ENCODE assay signal across 8 cellular contexts in the genomic region with DNA sequence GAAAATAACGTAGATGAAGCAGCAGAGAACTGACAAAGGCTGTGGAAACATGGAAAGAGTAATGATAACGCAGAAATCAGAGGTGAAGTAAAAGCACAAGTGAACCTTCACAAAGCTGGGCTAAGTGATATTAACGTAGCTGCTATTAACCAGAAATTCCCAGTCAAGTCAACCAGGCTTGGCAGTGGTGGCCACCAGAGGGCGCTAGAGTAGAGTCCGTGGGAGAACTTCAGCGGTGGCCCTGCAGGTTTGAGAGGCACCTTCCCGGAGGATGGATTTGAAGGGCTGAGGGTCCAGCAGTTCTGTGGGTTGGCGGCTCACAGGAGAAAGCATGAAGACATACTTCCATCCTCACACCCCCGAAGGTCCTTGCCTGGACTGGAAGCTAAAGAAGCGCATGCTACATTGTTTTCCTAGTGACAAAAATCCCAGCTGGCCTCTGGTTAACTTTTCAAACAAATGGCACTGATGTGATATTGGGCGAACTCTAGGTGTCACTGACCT.
DNase-seq lines count a peak whose midpoint lies in the region; ATAC-seq, FAIRE-seq and TF ChIP-seq lines count a peak whose summit lies in the region.

No MANE protein-coding gene starts in this region.

- H3K4me1 ChIP-seq in Caco-2: peaks cover 34% of the 10 kb centered on the region
- peaks cover 51% of the 10 kb centered on the region for H3K4me1 ChIP-seq in HepG2 (ENCODE audit: insufficient read depth, low read length)

- intact Hi-C loops in Caco-2 (cut with micrococcal nuclease; ENCODE audit: unreplicated experiment): loop anchor here (1.0 to 5.0 kb wide), 7 partner anchors 42 to 253 kb away; no protein-coding TSS in a partner anchor
- intact Hi-C loops in HepG2 (cut with micrococcal nuclease; ENCODE audit: unreplicated experiment): loop anchor here (1.0 to 5.0 kb wide), 3 partner anchors 58 to 253 kb away; no protein-coding TSS in a partner anchor

- ATAC-seq in HG03139 (IDR thresholded peaks at IDR 0.05; ENCODE audit: unreplicated experiment) (peak; percentile 51), HepG2 (peak; percentile 90), GM19328 (IDR thresholded peaks at IDR 0.05; ENCODE audit: unreplicated experiment) (no peak)

- no peaks in the 10 kb centered on the region for H3K9me3 ChIP-seq in Caco-2
- H3K9me3 ChIP-seq in HepG2 (ENCODE audit: low read length): no peaks in the 10 kb centered on the region

- no peak for TF ChIP-seq POLR2A in HepG2 (IDR thresholded peaks at IDR 0.05; ENCODE audit: insufficient read depth in 1 of 2, low read depth in 2 of 2, low read length in 2 of 2)

- H3K27ac Mint-ChIP-seq in Caco-2 (ENCODE audit: unreplicated experiment): peak overlapping the region; percentile 63

- in situ Hi-C loops in HepG2 (cut with HindIII; ENCODE audit: extremely low pct_ligation_motif_present, low pct_unique_long_range_greater_than_20kb): loop anchor here (5.0 to 10.0 kb wide), 2 partner anchors 102 to 254 kb away; no protein-coding TSS in a partner anchor

- no peaks in the 10 kb centered on the region for H3K79me2 ChIP-seq in HepG2 (ENCODE audit: insufficient read depth, low read length)

- peak overlapping the region; percentile 60 for H3K4me2 ChIP-seq in HepG2 (ENCODE audit: low read depth, low read length)

- H3K9ac ChIP-seq in HepG2 (ENCODE audit: insufficient read depth, low read depth, low read length): 0 out of 2 replicates have a peak overlapping the region, but pooled peaks have one; percentile 27

- H3K4me3 ChIP-seq in Caco-2 (ENCODE audit: low read depth, low read length) (no peak overlapping the region), coronary artery (no peak overlapping the region), HepG2 (replicated peaks in 1 of 3; ENCODE audit: insufficient read depth in 1 of 3, low read depth in 2 of 3, low read length in 3 of 3) (peak overlapping the region in 1 of 3 experiments; percentile 30; a peak in 2 of 6 replicates)

- peaks cover 48% of the 10 kb centered on the region for H3K4me1 Mint-ChIP-seq in Caco-2 (ENCODE audit: low read depth, unreplicated experiment)

- TF ChIP-seq CTCF in Caco-2 (IDR thresholded peaks at IDR 0.05; ENCODE audit: insufficient read depth in 1 of 2, low read depth in 1 of 2, low read length in 1 of 2, severe bottlenecking in 1 of 2, unreplicated experiment in 1 of 2): peak; percentile 92 to 97
- TF ChIP-seq CTCF in coronary artery (IDR thresholded peaks at IDR 0.05): peak; percentile 84
- TF ChIP-seq CTCF in HepG2 (CRISPR knock-in tag; IDR thresholded peaks at IDR 0.05): peak; percentile 95

- H3K36me3 ChIP-seq in Caco-2 (ENCODE audit: control insufficient read depth, insufficient read depth, low read length): no peaks in the 10 kb centered on the region
- H3K36me3 ChIP-seq in HepG2 (replicated peaks in 1 of 2; ENCODE audit: control insufficient read depth in 1 of 2, insufficient read depth in 2 of 2, low read length in 2 of 2): no peaks in the 10 kb centered on the region

- H3K27ac ChIP-seq in coronary artery (peak overlapping the region; percentile 92), HepG2 (ENCODE audit: extremely low read length, insufficient read depth, low read length) (no peak overlapping the region)

- H4K20me1 ChIP-seq in HepG2 (ENCODE audit: insufficient read depth, low read length): no peaks in the 10 kb centered on the region

- H3K27me3 Mint-ChIP-seq in Caco-2 (ENCODE audit: insufficient read depth, unreplicated experiment): no peaks in the 10 kb centered on the region

- no peak for TF ChIP-seq EP300 in HepG2 (IDR thresholded peaks at IDR 0.05; ENCODE audit: low read depth in 2 of 2, low read length in 2 of 2)
- no peak for TF ChIP-seq EP300 in HepG2 (CRISPR knock-in tag; IDR thresholded peaks at IDR 0.05; ENCODE audit: borderline replicate concordance)

- H3K9me3 Mint-ChIP-seq in Caco-2 (ENCODE audit: unreplicated experiment): no peaks in the 10 kb centered on the region

- POLR2A ChIA-PET in Caco-2 (lab: Charles Lee) (interaction anchor here (1.3 kb wide), 1 partner anchor 254 kb away, joined by 3 read pairs; no protein-coding TSS in a partner anchor), HepG2 (lab: Yijun Ruan, JAX) (interaction anchor here (0.6 to 5.9 kb wide), 12 partner anchors 58 to 253 kb away, joined by 3 to 48 read pairs (median 7); a partner anchor contains a TSS)

- H2AFZ ChIP-seq in HepG2 (ENCODE audit: low read length): peak overlapping the region; percentile 57

- 6% methylated on average over 11 of the region's 11 CpGs for WGBS in HepG2 (ENCODE audit: low lambda C conversion rate)

- TF ChIP-seq RAD21 in HepG2 (CRISPR knock-in tag; IDR thresholded peaks at IDR 0.05): peak; percentile 92

- no TSS peak for BruUV-seq in Caco-2 (replicated peaks; lab: Mats Ljungman, UMichigan)
- BruUV-seq in HepG2 (replicated peaks; lab: Mats Ljungman, UMichigan): no TSS peak

- no peaks in the 10 kb centered on the region for H3K36me3 Mint-ChIP-seq in Caco-2 (ENCODE audit: insufficient read depth, unreplicated experiment)

- peak; percentile 87 to 92 for DNase-seq in Caco-2
- DNase-seq in NCI-H524 treated with DMSO at 0.1 percent for 48 hours (lab: John Stamatoyannopoulos, UW): peak; percentile 7
- peak; percentile 91 for DNase-seq in activated CD4-positive, alpha-beta T cell treated with anti-CD3 and anti-CD28 coated beads, Interleukin-2, amount 50 U/mL, for 1 hour
- DNase-seq in coronary artery (ENCODE audit: low spot score): peak; percentile 91
- peak; percentile 71 for DNase-seq in HepG2 (ENCODE audit: low spot score)
- DNase-seq in stimulated activated CD4-positive, alpha-beta T cell treated with anti-CD3 and anti-CD28 coated beads, Interleukin-1b, Interleukin-23, amount 100 ng/mL, for 48 hours: peak; percentile 86

- CTCF ChIA-PET in Caco-2 (lab: Charles Lee) (interaction anchor here (0.6 to 3.3 kb wide), 24 partner anchors 39 to 268 kb away, joined by 3 to 38 read pairs (median 4); a partner anchor contains a TSS), HepG2 (lab: Yijun Ruan, JAX; ENCODE audit: low intra/inter-chr PET ratio, low total read pairs) (interaction anchor here (0.9 to 3.6 kb wide), 4 partner anchors 59 to 256 kb away, joined by 4 to 70 read pairs (median 9); no protein-coding TSS in a partner anchor)

- no peak overlapping the region for H3K4me3 Mint-ChIP-seq in Caco-2 (ENCODE audit: unreplicated experiment)

- H3K27me3 ChIP-seq in Caco-2 (replicated peaks; ENCODE audit: control insufficient read depth, insufficient read depth, low read length) (no peaks in the 10 kb centered on the region), HepG2 (ENCODE audit: control insufficient read depth in 1 of 2, insufficient read depth in 2 of 2, low read length in 2 of 2) (no peaks in the 10 kb centered on the region)

- peak; percentile 85 for FAIRE-seq in HepG2 (lab: Jason Lieb, UNC)

TF ChIP-seq in HepG2, 621 proteins besides CTCF, POLR2A, EP300 and RAD21 (continues in another document):
- no peak; the same call in 1 of the 2 replicates for TF ChIP-seq ZNF564 (CRISPR knock-in tag; IDR thresholded peaks at IDR 0.05)
- TF ChIP-seq, protein P1, sequence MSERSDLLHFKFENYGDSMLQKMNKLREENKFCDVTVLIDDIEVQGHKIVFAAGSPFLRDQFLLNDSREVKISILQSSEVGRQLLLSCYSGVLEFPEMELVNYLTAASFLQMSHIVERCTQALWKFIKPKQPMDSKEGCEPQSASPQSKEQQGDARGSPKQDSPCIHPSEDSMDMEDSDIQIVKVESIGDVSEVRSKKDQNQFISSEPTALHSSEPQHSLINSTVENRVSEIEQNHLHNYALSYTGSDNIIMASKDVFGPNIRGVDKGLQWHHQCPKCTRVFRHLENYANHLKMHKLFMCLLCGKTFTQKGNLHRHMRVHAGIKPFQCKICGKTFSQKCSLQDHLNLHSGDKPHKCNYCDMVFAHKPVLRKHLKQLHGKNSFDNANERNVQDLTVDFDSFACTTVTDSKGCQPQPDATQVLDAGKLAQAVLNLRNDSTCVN (CRISPR knock-in tag; IDR thresholded peaks at IDR 0.05; ENCODE audit: borderline replicate concordance): 0 out of 2 replicates have a peak, but pooled peaks have one; percentile 46
- TF ChIP-seq, protein P2, sequence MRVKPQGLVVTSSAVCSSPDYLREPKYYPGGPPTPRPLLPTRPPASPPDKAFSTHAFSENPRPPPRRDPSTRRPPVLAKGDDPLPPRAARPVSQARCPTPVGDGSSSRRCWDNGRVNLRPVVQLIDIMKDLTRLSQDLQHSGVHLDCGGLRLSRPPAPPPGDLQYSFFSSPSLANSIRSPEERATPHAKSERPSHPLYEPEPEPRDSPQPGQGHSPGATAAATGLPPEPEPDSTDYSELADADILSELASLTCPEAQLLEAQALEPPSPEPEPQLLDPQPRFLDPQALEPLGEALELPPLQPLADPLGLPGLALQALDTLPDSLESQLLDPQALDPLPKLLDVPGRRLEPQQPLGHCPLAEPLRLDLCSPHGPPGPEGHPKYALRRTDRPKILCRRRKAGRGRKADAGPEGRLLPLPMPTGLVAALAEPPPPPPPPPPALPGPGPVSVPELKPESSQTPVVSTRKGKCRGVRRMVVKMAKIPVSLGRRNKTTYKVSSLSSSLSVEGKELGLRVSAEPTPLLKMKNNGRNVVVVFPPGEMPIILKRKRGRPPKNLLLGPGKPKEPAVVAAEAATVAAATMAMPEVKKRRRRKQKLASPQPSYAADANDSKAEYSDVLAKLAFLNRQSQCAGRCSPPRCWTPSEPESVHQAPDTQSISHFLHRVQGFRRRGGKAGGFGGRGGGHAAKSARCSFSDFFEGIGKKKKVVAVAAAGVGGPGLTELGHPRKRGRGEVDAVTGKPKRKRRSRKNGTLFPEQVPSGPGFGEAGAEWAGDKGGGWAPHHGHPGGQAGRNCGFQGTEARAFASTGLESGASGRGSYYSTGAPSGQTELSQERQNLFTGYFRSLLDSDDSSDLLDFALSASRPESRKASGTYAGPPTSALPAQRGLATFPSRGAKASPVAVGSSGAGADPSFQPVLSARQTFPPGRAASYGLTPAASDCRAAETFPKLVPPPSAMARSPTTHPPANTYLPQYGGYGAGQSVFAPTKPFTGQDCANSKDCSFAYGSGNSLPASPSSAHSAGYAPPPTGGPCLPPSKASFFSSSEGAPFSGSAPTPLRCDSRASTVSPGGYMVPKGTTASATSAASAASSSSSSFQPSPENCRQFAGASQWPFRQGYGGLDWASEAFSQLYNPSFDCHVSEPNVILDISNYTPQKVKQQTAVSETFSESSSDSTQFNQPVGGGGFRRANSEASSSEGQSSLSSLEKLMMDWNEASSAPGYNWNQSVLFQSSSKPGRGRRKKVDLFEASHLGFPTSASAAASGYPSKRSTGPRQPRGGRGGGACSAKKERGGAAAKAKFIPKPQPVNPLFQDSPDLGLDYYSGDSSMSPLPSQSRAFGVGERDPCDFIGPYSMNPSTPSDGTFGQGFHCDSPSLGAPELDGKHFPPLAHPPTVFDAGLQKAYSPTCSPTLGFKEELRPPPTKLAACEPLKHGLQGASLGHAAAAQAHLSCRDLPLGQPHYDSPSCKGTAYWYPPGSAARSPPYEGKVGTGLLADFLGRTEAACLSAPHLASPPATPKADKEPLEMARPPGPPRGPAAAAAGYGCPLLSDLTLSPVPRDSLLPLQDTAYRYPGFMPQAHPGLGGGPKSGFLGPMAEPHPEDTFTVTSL (CRISPR knock-in tag; IDR thresholded peaks at IDR 0.05; ENCODE audit: borderline replicate concordance): no peak
- TF ChIP-seq ZMYM4 (CRISPR knock-in tag; IDR thresholded peaks at IDR 0.05): 0 out of 2 replicates have a peak, but pooled peaks have one; percentile 52
- TF ChIP-seq ZNF501 (CRISPR knock-in tag; IDR thresholded peaks at IDR 0.05): peak; percentile 13; the same call in 1 of the 2 replicates

Comparison
In these comparisons a context has a peak if more than half of its experiments do, and no peak if none do; other contexts are left out.
1. DNase-seq: peak in every context shown above with its lines; median percentile 91 in activated CD4-positive, alpha-beta T cell treated with anti-CD3 and anti-CD28 coated beads, Interleukin-2, amount 50 U/mL, for 1 hour; 91 in coronary artery; 90 in Caco-2; 86 in stimulated activated CD4-positive, alpha-beta T cell treated with anti-CD3 and anti-CD28 coated beads, Interleukin-1b, Interleukin-23, amount 100 ng/mL, for 48 hours; 71 in HepG2; 7 in NCI-H524 treated with DMSO at 0.1 percent for 48 hours.